Comparison of ENCODE assay signal across 8 cellular contexts in genomic region chr2:84077504-84077903, GRCh38.
DNase-seq lines count a peak whose midpoint lies in the region; TF ChIP-seq lines count a peak whose summit lies in the region.
"Had no signal": no experiment of that assay in that cellular context is flagged by ENCODE, and none has a peak within 500 bp of the region (broad histone marks: within the 10 kb centered on the region; RNA-seq: fewer than 3 reads in every experiment).

No MANE protein-coding gene starts in this region.

- no peak overlapping the region for H3K4me3 Mint-ChIP-seq in activated CD4-positive, alpha-beta memory T cell treated with anti-CD3 and anti-CD28 coated beads, Interleukin-2, amount 10 ng/mL, durations not matched to agents 7 days and 5 days
- H3K4me3 Mint-ChIP-seq: activated B cell treated with CpG ODN at 0.5 μM for 24 hours had no signal

- no peak for DNase-seq in GM12864 (ENCODE audit: low read depth)
- DNase-seq in HS-27A (ENCODE audit: low read depth): peak; percentile 12
- DNase-seq in RWPE1 (ENCODE audit: low spot score): peak; percentile 11
- DNase-seq in iPS-NIHi7 (ENCODE audit: extremely low spot score): peak; percentile 44
- DNase-seq in OCI-M2 (lab: John Stamatoyannopoulos, UW; ENCODE audit: unreplicated experiment): no peak
- no peak for DNase-seq in H4 (ENCODE audit: low spot score)
- DNase-seq in activated CD4-positive, alpha-beta memory T cell treated with anti-CD3 and anti-CD28 coated beads, Interleukin-2, amount 10 ng/mL, durations not matched to agents 7 days and 5 days: no peak
- DNase-seq: activated B cell treated with CpG ODN at 0.5 μM for 24 hours had no signal

- H3K27ac ChIP-seq in RWPE1: no peak overlapping the region

- POLR2A ChIA-PET in RWPE1 (lab: Yijun Ruan, JAX; ENCODE audit: low non-redundant PET): no interaction called here
- POLR2A ChIA-PET in activated CD4-positive, alpha-beta memory T cell treated with anti-CD3 and anti-CD28 coated beads, Interleukin-2, amount 10 ng/mL, durations not matched to agents 7 days and 5 days (lab: Charles Lee): no interaction called here

- no peaks in the 10 kb centered on the region for H3K36me3 Mint-ChIP-seq in activated CD4-positive, alpha-beta memory T cell treated with anti-CD3 and anti-CD28 coated beads, Interleukin-2, amount 10 ng/mL, durations not matched to agents 7 days and 5 days (ENCODE audit: low read depth)

- TF ChIP-seq CTCF in GM12864 (IDR thresholded peaks at IDR 0.05; ENCODE audit: low read depth, low read length, missing control alignments) (peak; percentile 35), RWPE1 (conservative IDR thresholded peaks at IDR 0.05; ENCODE audit: low read depth) (0 out of 2 replicates have a peak, but pooled peaks have one; percentile 15)

- no peak overlapping the region for H3K4me3 ChIP-seq in GM12864 (ENCODE audit: low read depth, low read length)

- CTCF ChIA-PET in RWPE1 (lab: Yijun Ruan, JAX): interaction anchor here (0.6 to 1.0 kb wide), 3 partner anchors 9 to 427 kb away, joined by 3 to 5 read pairs (median 3); no protein-coding TSS in a partner anchor
- CTCF ChIA-PET in activated CD4-positive, alpha-beta memory T cell treated with anti-CD3 and anti-CD28 coated beads, Interleukin-2, amount 10 ng/mL, durations not matched to agents 7 days and 5 days (lab: Charles Lee): no interaction called here

- no peaks in the 10 kb centered on the region for H3K27me3 Mint-ChIP-seq in activated CD4-positive, alpha-beta memory T cell treated with anti-CD3 and anti-CD28 coated beads, Interleukin-2, amount 10 ng/mL, durations not matched to agents 7 days and 5 days
- H3K27me3 Mint-ChIP-seq: activated B cell treated with CpG ODN at 0.5 μM for 24 hours had no signal

- no peak overlapping the region for H3K27ac Mint-ChIP-seq in activated CD4-positive, alpha-beta memory T cell treated with anti-CD3 and anti-CD28 coated beads, Interleukin-2, amount 10 ng/mL, durations not matched to agents 7 days and 5 days
- H3K27ac Mint-ChIP-seq: activated B cell treated with CpG ODN at 0.5 μM for 24 hours had no signal

- H3K9me3 Mint-ChIP-seq in activated CD4-positive, alpha-beta memory T cell treated with anti-CD3 and anti-CD28 coated beads, Interleukin-2, amount 10 ng/mL, durations not matched to agents 7 days and 5 days: no peaks in the 10 kb centered on the region
- H3K9me3 Mint-ChIP-seq: activated B cell treated with CpG ODN at 0.5 μM for 24 hours had no signal

- H3K4me1 Mint-ChIP-seq in activated CD4-positive, alpha-beta memory T cell treated with anti-CD3 and anti-CD28 coated beads, Interleukin-2, amount 10 ng/mL, durations not matched to agents 7 days and 5 days: no peaks in the 10 kb centered on the region
- H3K4me1 Mint-ChIP-seq: activated B cell treated with CpG ODN at 0.5 μM for 24 hours had no signal

Comparison
In these comparisons a context has a peak if more than half of its experiments do, and no peak if none do; other contexts are left out.
1. DNase-seq: peak in HS-27A (single experiment), RWPE1 (single experiment) and iPS-NIHi7 (single experiment); none in GM12864 (single experiment), OCI-M2 (single experiment), H4 (single experiment) and activated CD4-positive, alpha-beta memory T cell treated with anti-CD3 and anti-CD28 coated beads, Interleukin-2, amount 10 ng/mL, durations not matched to agents 7 days and 5 days (single experiment).